Comparison of ENCODE assay signal across 1 cellular context in genomic region chr3:197298858-197299854, GRCh38.
TF ChIP-seq lines count a peak whose summit lies in the region.

No MANE protein-coding gene starts in this region.

TF ChIP-seq in GM23338, 12 proteins besides CTCF, POLR2A, EP300 and RAD21 (continued from another document):
- TF ChIP-seq ZNF462 (CRISPR knock-in tag; IDR thresholded peaks at IDR 0.05) (no peak), EZH2 (IDR thresholded peaks at IDR 0.05; ENCODE audit: low read depth, unreplicated experiment) (no peak)
